Comparison of ENCODE assay signal across 7 cellular contexts in genomic region chr12:124422142-124422569, GRCh38.
DNase-seq lines count a peak whose midpoint lies in the region; ATAC-seq and TF ChIP-seq lines count a peak whose summit lies in the region.

No MANE protein-coding gene starts in this region.

- no peaks in the 10 kb centered on the region for H3K27me3 ChIP-seq in layer of hippocampus (ENCODE audit: control insufficient read depth, insufficient read depth, low read length)
- H3K27me3 ChIP-seq in upper lobe of right lung = no peaks in the 10 kb centered on the region
- no peaks in the 10 kb centered on the region for H3K27me3 ChIP-seq in HAP-1 (ENCODE audit: low read depth)

- H3K36me3 ChIP-seq in upper lobe of right lung (peaks cover 71% of the 10 kb centered on the region), HAP-1 (replicated peaks) (peaks cover 28% of the 10 kb centered on the region)

- in situ Hi-C loops in HAP-1 (cut with MboI; ENCODE audit: low sequenced_read_pairs) = no loop called here

- H3K27ac ChIP-seq in angular gyrus (ENCODE audit: low read depth, low read length) (peak overlapping the region; percentile 85), layer of hippocampus (ENCODE audit: low read depth, low read length) (peak overlapping the region; percentile 69), upper lobe of right lung (peak overlapping the region; percentile 91)

- H3K4me3 ChIP-seq in LNCaP clone FGC (ENCODE audit: low read depth, low read length) (peak overlapping the region; percentile 23), upper lobe of right lung (peak overlapping the region; percentile 19), HAP-1 (no peak overlapping the region)

- intact Hi-C loops in upper lobe of right lung (cut with DNase I) = no loop called here

- TF ChIP-seq CTCF in LNCaP clone FGC (IDR thresholded peaks at IDR 0.05; ENCODE audit: control insufficient read depth, extremely low read depth, insufficient read depth) (no peak), upper lobe of right lung (IDR thresholded peaks at IDR 0.05) (no peak)

- peak; percentile 66 for ATAC-seq in upper lobe of right lung
- no peak for ATAC-seq in GM19328 (IDR thresholded peaks at IDR 0.05; ENCODE audit: unreplicated experiment)

- H3K9me3 ChIP-seq in upper lobe of right lung = no peaks in the 10 kb centered on the region
- no peaks in the 10 kb centered on the region for H3K9me3 ChIP-seq in HAP-1

- H3K4me1 ChIP-seq in upper lobe of right lung (peaks cover 32% of the 10 kb centered on the region), HAP-1 (no peaks in the 10 kb centered on the region)

- DNase-seq in LNCaP clone FGC (ENCODE audit: low read depth) (peak; percentile 56), upper lobe of right lung (peak; percentile 81), NCI-H2227 (lab: John Stamatoyannopoulos, UW; ENCODE audit: unreplicated experiment) (no peak), HAP-1 (ENCODE audit: low spot score in 2 of 2) (no peak)

Comparison
In these comparisons a context has a peak if more than half of its experiments do, and no peak if none do; other contexts are left out.
1. DNase-seq: peak in LNCaP clone FGC (single experiment) and upper lobe of right lung (single experiment); none in NCI-H2227 (single experiment) and HAP-1 (0 of 2).
2. Peak in every context shown above with its lines, with median percentiles within 50 percentile points of each other: H3K27ac ChIP-seq.